In the genomic region with DNA sequence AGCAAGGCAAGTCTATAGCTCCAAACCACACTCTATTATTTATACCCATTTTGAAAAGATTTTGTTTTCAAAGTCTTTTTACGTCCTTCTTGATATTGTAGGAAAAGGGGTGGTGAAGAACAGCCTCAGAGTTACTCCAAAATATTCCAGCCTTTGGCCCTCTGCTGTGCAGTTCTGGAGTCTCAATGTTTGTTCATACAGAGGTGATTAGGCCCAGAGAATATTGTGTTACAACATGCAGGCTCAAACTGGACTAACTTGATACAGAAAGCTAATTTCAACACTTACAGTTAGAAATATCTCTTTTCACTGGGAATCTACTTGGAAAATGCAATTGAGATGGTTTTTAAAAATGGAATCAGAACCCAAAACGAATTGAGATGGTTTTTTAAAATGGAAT, we compare ENCODE assay signal across 27 cellular contexts. TPM values are rescaled to one million over a fixed set of nuclear protein-coding genes. Genes with fewer than 3 reads are reported as not detected.
"Had no signal": no experiment of that assay in that cellular context is flagged by ENCODE, and none has a peak within 500 bp of the region (broad histone marks: within the 10 kb centered on the region; RNA-seq: fewer than 3 reads in every experiment).

No MANE protein-coding gene starts in this region.

- H3K4me3 ChIP-seq: Peyer's patch, SJCRH30 had no signal

- ATAC-seq: activated T-cell treated with anti-CD3 and anti-CD28 coated beads, Interleukin-2, amount 50 U/mL, for 4 hours had no signal

- H3K27ac ChIP-seq: Peyer's patch, RWPE1, SJCRH30, VCaP had no signal

- H3K27me3 ChIP-seq: Peyer's patch, SJCRH30 had no signal

- H3K36me3 ChIP-seq: Peyer's patch, SJCRH30 had no signal

- H3K9me3 ChIP-seq: Peyer's patch, SJCRH30, SK-N-SH had no signal

- H3K4me2 ChIP-seq: SK-N-SH had no signal

- DNase-seq: activated CD4-positive, alpha-beta memory T cell treated with anti-CD3 and anti-CD28 coated beads for 36 hours; activated CD4-positive, alpha-beta T cell treated with anti-CD3 and anti-CD28 coated beads, Interleukin-2, amount 10 ng/mL, durations not matched to agents 7 days and 5 days; activated CD4-positive, CD25-positive, alpha-beta regulatory T cell; activated CD8-positive, alpha-beta memory T cell treated with anti-CD3 and anti-CD28 coated beads for 24 hours; activated effector memory CD4-positive, alpha-beta T cell treated with anti-CD3 and anti-CD28 coated beads, Interleukin-2, amount 50 U/mL, for 16 hours; activated naive CD4-positive, alpha-beta T cell treated with anti-CD3 and anti-CD28 coated beads for 36 hours; activated naive CD8-positive, alpha-beta T cell treated with anti-CD3 and anti-CD28 coated beads for 36 hours; activated T-cell treated with anti-CD3 and anti-CD28 coated beads, Interleukin-2, amount 50 U/mL, for 4 hours; anterior cingulate cortex; caudate nucleus; IMR-90; KG1; NCI-H1092; NCI-H1930; NCI-H2107; NCI-H510A treated with DMSO at 0.1 percent for 48 hours; NCI-H774; NK-92 treated with Interleukin-12 subunit alpha and Interleukin-12 subunit beta, amount 100 ng/mL, for 24 hours; Peyer's patch; Right ventricle myocardium superior; SJCRH30; SK-N-SH; T-helper 1 cell had no signal

- H3K4me1 ChIP-seq: Peyer's patch, SJCRH30 had no signal

- H3K9ac ChIP-seq: SK-N-SH had no signal

RNA-seq across cellular contexts. Expression of a gene that starts 40.4 kb away (rescaled TPM):
- total RNA-seq: activated CD4-positive, alpha-beta T cell treated with anti-CD3 and anti-CD28 coated beads, Interleukin-2, amount 10 ng/mL, durations not matched to agents 7 days and 5 days; activated naive CD4-positive, alpha-beta T cell treated with anti-CD3 and anti-CD28 coated beads for 36 hours; activated naive CD8-positive, alpha-beta T cell treated with anti-CD3 and anti-CD28 coated beads for 36 hours; activated T-cell treated with anti-CD3 and anti-CD28 coated beads, Interleukin-2, amount 50 U/mL, for 4 hours; IMR-90; LHCN-M2; MCF 10A; Peyer's patch; Right ventricle myocardium superior; SJCRH30 had no signal
- polyA plus RNA-seq: IMR-90 had no signal
